In genomic region chr5:34658023-34658422, GRCh38 we compare ENCODE assay signal across 8 cellular contexts. TPM values are rescaled to one million over a fixed set of nuclear protein-coding genes. Genes with fewer than 3 reads are reported as not detected.
DNase-seq lines count a peak whose midpoint lies in the region; ATAC-seq and TF ChIP-seq lines count a peak whose summit lies in the region.

No MANE protein-coding gene starts in this region.

- ATAC-seq in activated naive CD8-positive, alpha-beta T cell treated with anti-CD3 and anti-CD28 coated beads, Interleukin-2, amount 10 ng/mL, durations not matched to agents 7 days and 5 days (ENCODE audit: low read depth): no peak
- no peak for ATAC-seq in left lung

- no peaks in the 10 kb centered on the region for H3K36me3 Mint-ChIP-seq in activated naive CD8-positive, alpha-beta T cell treated with anti-CD3 and anti-CD28 coated beads, Interleukin-2, amount 10 ng/mL, durations not matched to agents 7 days and 5 days

- peak overlapping the region in 1 of 2 donors; percentile 95 for H3K27ac ChIP-seq in left lung

- H3K4me3 Mint-ChIP-seq in activated naive CD8-positive, alpha-beta T cell treated with anti-CD3 and anti-CD28 coated beads, Interleukin-2, amount 10 ng/mL, durations not matched to agents 7 days and 5 days: peak overlapping the region; percentile 61

- peaks cover 51% of the 10 kb centered on the region for H3K27me3 Mint-ChIP-seq in activated naive CD8-positive, alpha-beta T cell treated with anti-CD3 and anti-CD28 coated beads, Interleukin-2, amount 10 ng/mL, durations not matched to agents 7 days and 5 days

- peaks cover 0 to 26% of the 10 kb centered on the region in 2 donors for H3K4me1 ChIP-seq in left lung

- H3K36me3 ChIP-seq in left lung: no peaks in the 10 kb centered on the region

- no peak overlapping the region for H3K27ac Mint-ChIP-seq in activated naive CD8-positive, alpha-beta T cell treated with anti-CD3 and anti-CD28 coated beads, Interleukin-2, amount 10 ng/mL, durations not matched to agents 7 days and 5 days

- intact Hi-C loops in left lung (cut with DNase I): no loop called here

- no peaks in the 10 kb centered on the region for H3K9me3 Mint-ChIP-seq in activated naive CD8-positive, alpha-beta T cell treated with anti-CD3 and anti-CD28 coated beads, Interleukin-2, amount 10 ng/mL, durations not matched to agents 7 days and 5 days

- H3K27me3 ChIP-seq in left lung: peaks cover 0 to 56% of the 10 kb centered on the region in 2 donors

- no peaks in the 10 kb centered on the region for H3K9me3 ChIP-seq in left lung

- H3K4me3 ChIP-seq in left lung: peak overlapping the region; percentile 68 to 86

- POLR2A ChIA-PET in activated naive CD8-positive, alpha-beta T cell treated with anti-CD3 and anti-CD28 coated beads, Interleukin-2, amount 10 ng/mL, durations not matched to agents 7 days and 5 days (lab: Charles Lee): no interaction called here

- DNase-seq in 8988T: peak; percentile 68
- peak; percentile 19 for DNase-seq in GM20000 (ENCODE audit: low spot score)
- no peak for DNase-seq in activated naive CD8-positive, alpha-beta T cell treated with anti-CD3 and anti-CD28 coated beads, Interleukin-2, amount 10 ng/mL, durations not matched to agents 7 days and 5 days
- no peak for DNase-seq in left lung
- DNase-seq in NK-92 (lab: John Stamatoyannopoulos, UW; ENCODE audit: unreplicated experiment): no peak
- DNase-seq in KG1 (lab: John Stamatoyannopoulos, UW): no peak
- no peak for DNase-seq in medulla oblongata (ENCODE audit: extremely low spot score)
- no peak for DNase-seq in NCI-H2107 treated with DMSO at 0.1 percent for 48 hours (lab: John Stamatoyannopoulos, UW; ENCODE audit: unreplicated experiment)

- TF ChIP-seq CTCF in GM20000 (IDR thresholded peaks at IDR 0.05; ENCODE audit: extremely low read depth, missing control alignments) (no peak), left lung (IDR thresholded peaks at IDR 0.05) (no peak)

- peaks cover 9% of the 10 kb centered on the region for H3K4me1 Mint-ChIP-seq in activated naive CD8-positive, alpha-beta T cell treated with anti-CD3 and anti-CD28 coated beads, Interleukin-2, amount 10 ng/mL, durations not matched to agents 7 days and 5 days

RNA-seq across cellular contexts. Expression of gene RAI14, which starts 1.9 kb away (rescaled TPM):
- total RNA-seq in activated naive CD8-positive, alpha-beta T cell treated with anti-CD3 and anti-CD28 coated beads, Interleukin-2, amount 10 ng/mL, durations not matched to agents 7 days and 5 days: under 1 TPM in 1 of 2 experiments, not detected in 1; 0.77 TPM
- total RNA-seq in left lung: 100 to 1,000 TPM in 1 of 2 donors, 10 to 100 TPM in 1; 75.0 to 109 TPM

Comparison
In these comparisons a context has a peak if more than half of its experiments do, and no peak if none do; other contexts are left out.
1. DNase-seq: peak in 8988T (single experiment) and GM20000 (single experiment); none in activated naive CD8-positive, alpha-beta T cell treated with anti-CD3 and anti-CD28 coated beads, Interleukin-2, amount 10 ng/mL, durations not matched to agents 7 days and 5 days (single experiment), left lung (0 of 2), NK-92 (single experiment), KG1 (single experiment), medulla oblongata (single experiment) and NCI-H2107 treated with DMSO at 0.1 percent for 48 hours (single experiment).
2. RNA of gene RAI14, which starts 1.9 kb away (total RNA-seq): 75.0 to 109 TPM in left lung; 0.77 TPM in activated naive CD8-positive, alpha-beta T cell treated with anti-CD3 and anti-CD28 coated beads, Interleukin-2, amount 10 ng/mL, durations not matched to agents 7 days and 5 days; every median in the first group is over 10 times any median in the second.